In genomic region chr1:229964281-229964680, GRCh38 we compare ENCODE assay signal across 32 cellular contexts.
"Had no signal": no experiment of that assay in that cellular context is flagged by ENCODE, and none has a peak within 500 bp of the region (broad histone marks: within the 10 kb centered on the region; RNA-seq: fewer than 3 reads in every experiment).

No MANE protein-coding gene starts in this region.

- H3K4me1 ChIP-seq: SJCRH30 had no signal

- DNase-seq: activated CD4-positive, alpha-beta memory T cell treated with anti-CD3 and anti-CD28 coated beads, Interleukin-2, amount 10 ng/mL, durations not matched to agents 7 days and 5 days; activated CD4-positive, alpha-beta T cell treated with anti-CD3 and anti-CD28 coated beads for 1 hour; activated CD4-positive, alpha-beta T cell treated with anti-CD3 and anti-CD28 coated beads for 48 hours; activated CD4-positive, CD25-positive, alpha-beta regulatory T cell; activated CD8-positive, alpha-beta memory T cell treated with anti-CD3 and anti-CD28 coated beads for 24 hours; activated CD8-positive, alpha-beta memory T cell treated with anti-CD3 and anti-CD28 coated beads, Interleukin-2, amount 10 ng/mL, durations not matched to agents 7 days and 5 days; activated CD8-positive, alpha-beta memory T cell treated with anti-CD3 and anti-CD28 coated beads, Interleukin-2, amount 50 U/mL, for 48 hours; activated effector memory CD4-positive, alpha-beta T cell treated with anti-CD3 and anti-CD28 coated beads, Interleukin-2, amount 50 U/mL, for 16 hours; activated naive CD4-positive, alpha-beta T cell; activated naive CD4-positive, alpha-beta T cell treated with anti-CD3 and anti-CD28 coated beads, Interleukin-2, amount 50 U/mL, for 16 hours; activated naive CD8-positive, alpha-beta T cell treated with anti-CD3 and anti-CD28 coated beads for 36 hours; activated T-cell treated with anti-CD3 and anti-CD28 coated beads, Interleukin-2, amount 50 U/mL, for 48 hours; anterior cingulate cortex; brain microvascular endothelial cell; central memory CD4-positive, alpha-beta T cell; Kasumi-1; KBM-7; MM.1S; MV-4-11; NCI-H1092; NCI-H1436 treated with DMSO at 0.1 percent for 48 hours; NCI-H1694 treated with DMSO at 0.1 percent for 48 hours; NCI-H2029; NCI-H510A; NCI-H526; NCI-H748 treated with DMSO at 0.1 percent for 48 hours; NK-92 treated with Interleukin-12 subunit alpha and Interleukin-12 subunit beta, amount 100 ng/mL, for 24 hours; Right ventricle myocardium superior; SJCRH30; T1000; WERI-Rb-1 had no signal

- H3K27ac ChIP-seq: brain microvascular endothelial cell, SJCRH30, SK-N-MC, WERI-Rb-1 had no signal

- H3K27me3 ChIP-seq: brain microvascular endothelial cell, SJCRH30 had no signal

- H3K4me3 ChIP-seq: SJCRH30, SK-N-MC had no signal

- H3K36me3 ChIP-seq: brain microvascular endothelial cell, SJCRH30, WERI-Rb-1 had no signal
